Comparison of ENCODE assay signal across 23 cellular contexts in genomic region chr5:37893414-37894134, GRCh38. TPM values are rescaled to one million over a fixed set of nuclear protein-coding genes. Genes with fewer than 3 reads are reported as not detected.
"Had no signal": no experiment of that assay in that cellular context is flagged by ENCODE, and none has a peak within 500 bp of the region (broad histone marks: within the 10 kb centered on the region; RNA-seq: fewer than 3 reads in every experiment).

No MANE protein-coding gene starts in this region.

- H3K27ac Mint-ChIP-seq: activated CD8-positive, alpha-beta T cell treated with anti-CD3 and anti-CD28 coated beads for 36 hours; brain; T-helper 2 cell treated with Interferon-gamma antibody and Interleukin-4, amounts not matched to agents 5 μg/mL and 100 μg/mL, for 36 hours had no signal

- H3K27ac ChIP-seq: ascending aorta had no signal

- H3K4me3 Mint-ChIP-seq: activated CD8-positive, alpha-beta T cell treated with anti-CD3 and anti-CD28 coated beads for 36 hours; T-helper 2 cell treated with Interferon-gamma antibody and Interleukin-4, amounts not matched to agents 5 μg/mL and 100 μg/mL, for 36 hours had no signal

- H3K9me3 Mint-ChIP-seq: activated CD8-positive, alpha-beta T cell treated with anti-CD3 and anti-CD28 coated beads for 36 hours; brain; T-helper 2 cell treated with Interferon-gamma antibody and Interleukin-4, amounts not matched to agents 5 μg/mL and 100 μg/mL, for 36 hours had no signal

- ATAC-seq: activated CD4-positive, CD25-positive, alpha-beta regulatory T cell treated with anti-CD3 and anti-CD28 coated beads, Interleukin-2, amount 50 U/mL, for 24 hours; activated CD8-positive, alpha-beta T cell treated with anti-CD3 and anti-CD28 coated beads for 36 hours had no signal

- H3K4me1 ChIP-seq: ascending aorta had no signal

- H3K27me3 ChIP-seq: ascending aorta had no signal

- H3K4me3 ChIP-seq: ascending aorta had no signal

- H3K36me3 ChIP-seq: ascending aorta had no signal

- DNase-seq: activated CD4-positive, alpha-beta T cell treated with anti-CD3 and anti-CD28 coated beads for 4 hours; activated CD8-positive, alpha-beta memory T cell treated with anti-CD3 and anti-CD28 coated beads, Interleukin-2, amount 50 U/mL, for 48 hours; activated CD8-positive, alpha-beta T cell treated with anti-CD3 and anti-CD28 coated beads for 36 hours; activated naive CD4-positive, alpha-beta T cell treated with anti-CD3 and anti-CD28 coated beads, Interleukin-2, amount 50 U/mL, for 16 hours; activated T-cell treated with anti-CD3 and anti-CD28 coated beads, Interleukin-2, amount 50 U/mL, for 1 hour; KG1; NCI-H1092; NCI-H1417; NCI-H1930; NCI-H2107; NCI-H2171 treated with DMSO at 0.1 percent for 48 hours; NCI-H226; NCI-H526; NCI-H82; SIG-M5; SW 1271 had no signal

- H3K9me3 ChIP-seq: ascending aorta had no signal

- H3K36me3 Mint-ChIP-seq: brain had no signal

- H3K27me3 Mint-ChIP-seq: brain had no signal

RNA-seq across cellular contexts. Expression of gene GDNF, which starts 53.7 kb away (rescaled TPM):
- total RNA-seq: activated CD8-positive, alpha-beta T cell treated with anti-CD3 and anti-CD28 coated beads for 36 hours; ascending aorta; MCF 10A; NCI-H460; T-helper 1 cell treated with Interleukin-12 subunit alpha and Interleukin-12 subunit beta and Interleukin-4 antibody, amounts not matched to agents 30 ng/mL and 1 ng/mL, for 36 hours had no signal
